ENCODE assay signal across 8 cellular contexts in genomic region chr19:50384685-50385535, GRCh38. TPM values are rescaled to one million over a fixed set of nuclear protein-coding genes. Genes with fewer than 3 reads are reported as not detected.
DNase-seq lines count a peak whose midpoint lies in the region; ATAC-seq, FAIRE-seq and TF ChIP-seq lines count a peak whose summit lies in the region.

No MANE protein-coding gene starts in this region.

- peak overlapping the region; percentile 67 for H3K9ac ChIP-seq in mucosa of stomach (ENCODE audit: low read length)

- ATAC-seq in GM19324 (IDR thresholded peaks at IDR 0.05; ENCODE audit: low FRiP score, unreplicated experiment) = no peak

- TF ChIP-seq CTCF in NB4 (IDR thresholded peaks at IDR 0.05; ENCODE audit: low read depth, low read length) = no peak
- TF ChIP-seq CTCF in bronchial epithelial cell (IDR thresholded peaks at IDR 0.05; ENCODE audit: insufficient read depth, low read length, severe bottlenecking) = no peak

- H3K27me3 ChIP-seq in bronchial epithelial cell (ENCODE audit: control insufficient read depth, insufficient read depth, low read length) = no peaks in the 10 kb centered on the region
- no peaks in the 10 kb centered on the region for H3K27me3 ChIP-seq in mucosa of stomach (ENCODE audit: control insufficient read depth, insufficient read depth, low read length)

- H3K4me1 ChIP-seq in mucosa of stomach (ENCODE audit: control insufficient read depth, insufficient read depth, low read length) = peaks cover 5% of the 10 kb centered on the region

- FAIRE-seq in bronchial epithelial cell (lab: Jason Lieb, UNC) = no peak

- TF ChIP-seq POLR2A in NB4 (IDR thresholded peaks at IDR 0.05; ENCODE audit: extremely low read depth, insufficient read length) = no peak

- peaks cover 15% of the 10 kb centered on the region for H3K36me3 ChIP-seq in bronchial epithelial cell (ENCODE audit: control insufficient read depth, insufficient read depth, low read length)
- H3K36me3 ChIP-seq in mucosa of stomach (ENCODE audit: control insufficient read depth, insufficient read depth, low read length) = peaks cover 12% of the 10 kb centered on the region

- H3K9me3 ChIP-seq in mucosa of stomach (ENCODE audit: control insufficient read depth, low read length) = no peaks in the 10 kb centered on the region

- peak; percentile 58 for DNase-seq in NCI-H2107 treated with DMSO at 0.1 percent for 48 hours (lab: John Stamatoyannopoulos, UW; ENCODE audit: unreplicated experiment)
- DNase-seq in NCI-H2107 (lab: John Stamatoyannopoulos, UW) = no peak
- DNase-seq in NB4 (ENCODE audit: low read depth) = peak; percentile 48
- peak; percentile 27 for DNase-seq in bronchial epithelial cell (ENCODE audit: low read depth)
- DNase-seq in activated CD4-positive, alpha-beta T cell treated with anti-CD3 and anti-CD28 coated beads, Interleukin-2, amount 50 U/mL, for 48 hours = no peak
- no peak for DNase-seq in NCI-H128 (lab: John Stamatoyannopoulos, UW; ENCODE audit: unreplicated experiment)

- peak overlapping the region; percentile 84 for H3K4me3 ChIP-seq in NB4 (ENCODE audit: low read depth, low read length)
- H3K4me3 ChIP-seq in bronchial epithelial cell (ENCODE audit: low read depth, low read length) = peak overlapping the region; percentile 62
- H3K4me3 ChIP-seq in mucosa of stomach (ENCODE audit: low read length) = no peak overlapping the region

RNA-seq across cellular contexts. Expression of gene POLD1, which starts 0.8 kb away (rescaled TPM):
- total RNA-seq in bronchial epithelial cell = 22.5 and 28.4 TPM in 2 replicates

RNA-seq across cellular contexts. Expression of gene NR1H2, which starts 8.7 kb away (rescaled TPM):
- 44.2 and 71.9 TPM in 2 replicates for total RNA-seq in bronchial epithelial cell

RNA-seq across cellular contexts. Expression of gene NAPSA, which starts 19.5 kb away (rescaled TPM):
- 0.26 TPM in 2 replicates for total RNA-seq in bronchial epithelial cell

RNA-seq across cellular contexts. Expression of gene SPIB, which starts 33.8 kb away (rescaled TPM):
- total RNA-seq in bronchial epithelial cell = not detected in 2 replicates

RNA-seq across cellular contexts. Expression of gene MYBPC2, which starts 47.8 kb away (rescaled TPM):
- not detected in 2 replicates for total RNA-seq in bronchial epithelial cell

Comparison
In these comparisons a context has a peak if more than half of its experiments do, and no peak if none do; other contexts are left out.
1. DNase-seq: peak in NCI-H2107 treated with DMSO at 0.1 percent for 48 hours (single experiment), NB4 (single experiment) and bronchial epithelial cell (single experiment); none in NCI-H2107 (single experiment), activated CD4-positive, alpha-beta T cell treated with anti-CD3 and anti-CD28 coated beads, Interleukin-2, amount 50 U/mL, for 48 hours (0 of 2) and NCI-H128 (single experiment).